ENCODE assay signal across 8 cellular contexts in the genomic region with DNA sequence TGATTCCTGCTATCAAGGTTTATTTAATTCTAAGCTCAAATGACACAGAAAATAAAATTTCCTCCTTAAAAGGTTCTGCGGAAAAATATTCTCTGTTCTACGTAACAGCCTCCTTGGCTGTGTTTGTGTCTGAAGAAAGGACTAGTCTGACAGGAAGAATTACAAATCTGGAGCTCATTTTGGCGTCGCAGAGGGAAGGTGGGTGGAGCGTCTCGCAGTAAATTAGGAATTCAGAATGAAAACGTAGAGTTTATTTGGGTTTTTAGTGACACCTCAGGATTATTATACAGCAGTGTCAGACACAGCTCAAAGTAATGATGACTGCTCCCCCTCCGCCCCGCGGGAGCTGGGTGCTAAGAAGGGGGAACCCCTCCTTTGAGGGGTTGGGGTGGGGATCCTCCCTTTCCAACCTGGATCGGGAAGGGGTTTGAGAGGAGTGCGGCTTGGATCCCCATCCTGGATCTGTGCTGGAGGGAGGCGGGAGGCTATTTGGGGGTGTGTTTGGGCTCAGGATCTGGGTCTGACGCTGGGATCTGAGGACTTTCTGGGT. TPM values are rescaled to one million over a fixed set of nuclear protein-coding genes. Genes with fewer than 3 reads are reported as not detected.
DNase-seq lines count a peak whose midpoint lies in the region; ATAC-seq, FAIRE-seq and TF ChIP-seq lines count a peak whose summit lies in the region.

No MANE protein-coding gene starts in this region.

- peaks cover 0 to 4% (median 0%) of the 10 kb centered on the region in 7 donors for H3K9me3 Mint-ChIP-seq in CD4-positive, CD25-positive, alpha-beta regulatory T cell

- peaks cover 24 to 55% (median 38%) of the 10 kb centered on the region in 4 donors for H3K4me1 Mint-ChIP-seq in CD4-positive, CD25-positive, alpha-beta regulatory T cell

- peak overlapping the region; percentile 76 for H3K9ac ChIP-seq in PC-3 (ENCODE audit: low read length)
- H3K9ac ChIP-seq in duodenal mucosa (ENCODE audit: low read depth in 1 of 2, low read length in 2 of 2): peak overlapping the region; percentile 38 to 57

- DNase-seq in CD4-positive, CD25-positive, alpha-beta regulatory T cell: no peak
- DNase-seq in PC-3: peak; percentile 18
- DNase-seq in mucosa of gallbladder (ENCODE audit: low spot score): peak; percentile 21
- DNase-seq in COLO829 (ENCODE audit: low spot score): no peak
- no peak for DNase-seq in mesenteric fat pad (ENCODE audit: low spot score)
- no peak for DNase-seq in occipital lobe (lab: John Stamatoyannopoulos, UW)
- DNase-seq in small intestine: no peak

- peaks cover 5% of the 10 kb centered on the region for H3K36me3 Mint-ChIP-seq in CD4-positive, CD25-positive, alpha-beta regulatory T cell

- WGBS in small intestine, 3 donors: 6 to 13% (median 10%) methylated on average over 14 of the region's 14 CpGs

- peak overlapping the region; percentile 87 for H2AFZ ChIP-seq in PC-3 (ENCODE audit: low read length)

- H4K20me1 ChIP-seq in PC-3 (ENCODE audit: low read length): peaks cover 26% of the 10 kb centered on the region

- H3K79me2 ChIP-seq in PC-3 (ENCODE audit: low read length): peaks cover 35% of the 10 kb centered on the region

- H3K4me3 ChIP-seq in CD4-positive, CD25-positive, alpha-beta regulatory T cell (ENCODE audit: low read depth, low read length): peak overlapping the region; percentile 65
- peak overlapping the region; percentile 74 for H3K4me3 ChIP-seq in PC-3 (ENCODE audit: low read length)
- H3K4me3 ChIP-seq in duodenal mucosa (ENCODE audit: low read depth in 1 of 2, low read length in 2 of 2): peak overlapping the region; percentile 83 to 86
- peak overlapping the region in 1 of 2 donors; percentile 99 for H3K4me3 ChIP-seq in small intestine (ENCODE audit: low read depth in 1 of 2, low read length in 2 of 2)

- CTCF ChIA-PET in PC-3 (lab: Charles Lee): no interaction called here

- no peaks in the 10 kb centered on the region for H3K36me3 ChIP-seq in CD4-positive, CD25-positive, alpha-beta regulatory T cell (ENCODE audit: control insufficient read depth, insufficient read depth, low read length)
- H3K36me3 ChIP-seq in PC-3 (ENCODE audit: low read depth, low read length): no peaks in the 10 kb centered on the region
- no peaks in the 10 kb centered on the region for H3K36me3 ChIP-seq in duodenal mucosa (ENCODE audit: control insufficient read depth in 1 of 2, insufficient read depth in 2 of 2, low read length in 2 of 2)
- no peaks in the 10 kb centered on the region for H3K36me3 ChIP-seq in small intestine (ENCODE audit: control insufficient read depth in 2 of 2, insufficient read depth in 2 of 2, low read length in 2 of 2)

- H3K4me3 Mint-ChIP-seq in CD4-positive, CD25-positive, alpha-beta regulatory T cell: peak overlapping the region; percentile 92 to 96 (median 96)

- ATAC-seq in CD4-positive, CD25-positive, alpha-beta regulatory T cell (ENCODE audit: low read depth in 2 of 2): no peak
- ATAC-seq in PC-3: peak; percentile 1; the same call in 1 of the 2 replicates

- H3K9me3 ChIP-seq in CD4-positive, CD25-positive, alpha-beta regulatory T cell (ENCODE audit: control insufficient read depth in 2 of 2, low read length in 2 of 2): no peaks in the 10 kb centered on the region
- H3K9me3 ChIP-seq in PC-3 (ENCODE audit: low read length): no peaks in the 10 kb centered on the region
- H3K9me3 ChIP-seq in duodenal mucosa (ENCODE audit: control insufficient read depth in 1 of 2, low read length in 2 of 2): no peaks in the 10 kb centered on the region
- H3K9me3 ChIP-seq in small intestine (ENCODE audit: control insufficient read depth, low read depth): no peaks in the 10 kb centered on the region

- H3K4me1 ChIP-seq in CD4-positive, CD25-positive, alpha-beta regulatory T cell (ENCODE audit: control insufficient read depth, insufficient read depth, low read length, poor library complexity, severe bottlenecking): peaks cover 40% of the 10 kb centered on the region
- H3K4me1 ChIP-seq in PC-3 (ENCODE audit: insufficient read depth, low read length) (peaks cover 13% of the 10 kb centered on the region), duodenal mucosa (ENCODE audit: control insufficient read depth in 1 of 2, insufficient read depth in 2 of 2, low read length in 2 of 2) (peaks cover 34 to 46% of the 10 kb centered on the region in 2 donors), small intestine (ENCODE audit: control insufficient read depth in 2 of 2, insufficient read depth in 1 of 2, low read depth in 1 of 2, low read length in 1 of 2) (peaks cover 0 to 11% of the 10 kb centered on the region in 2 donors)

- H3K27ac ChIP-seq in CD4-positive, CD25-positive, alpha-beta regulatory T cell (ENCODE audit: insufficient read depth, low read length, poor library complexity, severe bottlenecking): peak overlapping the region; percentile 76
- peak overlapping the region; percentile 63 for H3K27ac ChIP-seq in PC-3 (ENCODE audit: low read length)
- peak overlapping the region; percentile 77 for H3K27ac ChIP-seq in duodenal mucosa (ENCODE audit: low read depth, low read length)
- H3K27ac ChIP-seq in small intestine (ENCODE audit: low read depth in 1 of 2, low read length in 1 of 2): peak overlapping the region in 1 of 2 donors; percentile 91

- no peaks in the 10 kb centered on the region for H3K27me3 ChIP-seq in CD4-positive, CD25-positive, alpha-beta regulatory T cell (ENCODE audit: control insufficient read depth, insufficient read depth, low read length)
- H3K27me3 ChIP-seq in PC-3 (ENCODE audit: low read length): no peaks in the 10 kb centered on the region
- no peaks in the 10 kb centered on the region for H3K27me3 ChIP-seq in duodenal mucosa (ENCODE audit: control insufficient read depth in 1 of 2, insufficient read depth in 2 of 2, low read length in 2 of 2)
- no peaks in the 10 kb centered on the region for H3K27me3 ChIP-seq in small intestine (ENCODE audit: control insufficient read depth in 2 of 2, insufficient read depth in 2 of 2, low read length in 2 of 2)

- H3F3A ChIP-seq in PC-3 (ENCODE audit: low read length, unreplicated experiment): no peaks in the 10 kb centered on the region

- no peak for FAIRE-seq in small intestine (lab: Jason Lieb, UNC)

- no peaks in the 10 kb centered on the region for H3K27me3 Mint-ChIP-seq in CD4-positive, CD25-positive, alpha-beta regulatory T cell

- intact Hi-C loops in PC-3 (cut with micrococcal nuclease): loop anchor here (2.0 kb wide), 2 partner anchors 37 to 53 kb away; no protein-coding TSS in a partner anchor

- no peak for TF ChIP-seq CTCF in PC-3 (conservative IDR thresholded peaks at IDR 0.05; ENCODE audit: low read depth, low read length)

- POLR2A ChIA-PET in PC-3 (lab: Charles Lee; ENCODE audit: unreplicated experiment): interaction anchor here (0.5 kb wide), 1 partner anchor 112 kb away, joined by 8 read pairs; no protein-coding TSS in a partner anchor

- H3K4me2 ChIP-seq in PC-3 (ENCODE audit: low read length): peak overlapping the region; percentile 98

- BruUV-seq in PC-3 (replicated peaks; lab: Mats Ljungman, UMichigan): no TSS peak

- peak overlapping the region; percentile 57 to 99 (median 85) for H3K27ac Mint-ChIP-seq in CD4-positive, CD25-positive, alpha-beta regulatory T cell

- H3K9me2 ChIP-seq in PC-3 (replicated peaks; ENCODE audit: low read length): no peaks in the 10 kb centered on the region

RNA-seq across cellular contexts. Expression of gene TGFBR1, which starts 0.9 kb away (rescaled TPM):
- 24.9 TPM for total RNA-seq in CD4-positive, CD25-positive, alpha-beta regulatory T cell
- 10 to 100 TPM; 18.0 to 27.0 (median 18.9) TPM for polyA plus RNA-seq in CD4-positive, CD25-positive, alpha-beta regulatory T cell
- total RNA-seq in PC-3 (2014; rRNA removed): 9.5 and 13.2 TPM in 2 replicates
- total RNA-seq in mucosa of gallbladder: 69.2 TPM
- total RNA-seq in mesenteric fat pad: 56.2 TPM
- total RNA-seq in occipital lobe: 109 TPM
- 1 to 10 TPM; 3.8 to 9.8 (median 3.8) TPM for polyA plus RNA-seq in small intestine

Comparison
In these comparisons a context has a peak if more than half of its experiments do, and no peak if none do; other contexts are left out.
1. DNase-seq: peak in PC-3 (single experiment) and mucosa of gallbladder (single experiment); none in CD4-positive, CD25-positive, alpha-beta regulatory T cell (0 of 3), COLO829 (single experiment), mesenteric fat pad (single experiment), occipital lobe (single experiment) and small intestine (single experiment).